ENCODE assay signal across 8 cellular contexts in the genomic region with DNA sequence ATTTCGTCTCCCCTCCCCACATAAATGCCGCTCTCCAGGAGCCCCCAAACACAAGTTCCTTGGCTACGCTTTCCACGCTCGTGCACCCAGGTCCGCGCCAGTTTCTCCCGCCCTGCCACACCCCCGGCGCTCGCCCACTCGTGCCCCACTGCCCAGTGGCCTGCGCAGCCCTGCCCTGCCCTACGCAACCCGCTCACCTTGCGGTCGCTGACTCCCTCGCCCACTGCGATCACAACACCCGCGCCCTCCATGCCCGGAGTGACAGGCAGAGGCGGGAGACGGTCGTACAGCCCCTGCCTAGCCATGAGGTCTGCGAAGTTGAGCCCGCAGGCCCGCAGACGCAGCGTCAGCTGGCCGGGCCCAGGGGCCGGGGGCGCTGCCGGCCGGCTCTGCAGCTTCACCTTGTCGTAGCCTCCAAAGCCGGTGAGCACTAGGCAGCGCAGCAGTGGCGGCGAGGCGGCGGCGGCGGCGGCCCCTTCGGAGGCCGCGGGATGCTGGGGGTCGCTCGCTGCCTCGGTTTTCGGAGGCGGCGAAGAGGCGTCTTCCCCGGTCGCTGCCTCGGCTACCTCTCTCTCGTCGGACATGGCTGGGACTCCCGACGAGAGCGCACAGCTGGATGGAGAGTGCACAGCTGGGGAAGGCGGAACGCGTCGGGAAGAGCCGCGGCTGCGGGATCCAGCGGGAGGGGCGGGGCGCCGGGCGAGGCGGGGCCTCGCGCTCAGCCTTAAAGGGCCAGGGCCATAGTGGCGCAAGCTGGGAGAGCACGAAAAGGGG. TPM values are rescaled to one million over a fixed set of nuclear protein-coding genes. Genes with fewer than 3 reads are reported as not detected.
DNase-seq lines count a peak whose midpoint lies in the region; ATAC-seq and TF ChIP-seq lines count a peak whose summit lies in the region.

A gene (minus strand): TSS at position 647 of the 774 bp plus-strand sequence. CDS start 63 bp downstream, at position 584.

- peak; percentile 91 for DNase-seq in AG20443 (ENCODE audit: low spot score)
- peak; percentile 85 for DNase-seq in NCI-H345 (lab: John Stamatoyannopoulos, UW)
- peak; percentile 75 for DNase-seq in cerebellar cortex (ENCODE audit: low spot score)
- peak; percentile 92 for DNase-seq in islet precursor cell
- peak; percentile 50 for DNase-seq in smooth muscle cell (lab: John Stamatoyannopoulos, UW; ENCODE audit: unreplicated experiment)

- peaks cover 29% of the 10 kb centered on the region for H3K79me2 ChIP-seq in smooth muscle cell (ENCODE audit: low read depth)

- peaks cover 8% of the 10 kb centered on the region for H3F3A ChIP-seq in smooth muscle cell (ENCODE audit: low read depth)

- H3K9ac ChIP-seq in smooth muscle cell (ENCODE audit: low read depth), result peak within 1 kb of the TSS; percentile 96

- peaks cover 6% of the 10 kb centered on the region for H3K4me1 ChIP-seq in smooth muscle cell (ENCODE audit: low read depth)

- no peaks in the 10 kb centered on the region for H3K36me3 ChIP-seq in smooth muscle cell (ENCODE audit: low read depth)

- ATAC-seq in GM21825 (IDR thresholded peaks at IDR 0.05; ENCODE audit: unreplicated experiment) (peak; percentile 44), HG03108 (IDR thresholded peaks at IDR 0.05; ENCODE audit: unreplicated experiment) (no peak)
- ATAC-seq in activated CD4-positive, CD25-positive, alpha-beta regulatory T cell treated with anti-CD3 and anti-CD28 coated beads, Interleukin-2, amount 50 U/mL, for 24 hours, result peak; percentile 55 to 68

- H3K4me3 ChIP-seq in smooth muscle cell, result peak within 1 kb of the TSS; percentile 99

- peak within 1 kb of the TSS; percentile 92 for H3K27ac ChIP-seq in smooth muscle cell (ENCODE audit: low read depth)

- H3K9me3 ChIP-seq in smooth muscle cell (replicated peaks; ENCODE audit: low read depth), result no peaks in the 10 kb centered on the region

- H2AFZ ChIP-seq in smooth muscle cell (ENCODE audit: low read depth), result peak within 1 kb of the TSS; percentile 45

- H4K20me1 ChIP-seq in smooth muscle cell (ENCODE audit: low read depth), result peaks cover 32% of the 10 kb centered on the region

- peak within 1 kb of the TSS; percentile 100 for H3K4me2 ChIP-seq in smooth muscle cell

- 2% methylated on average over 73 of the region's 80 CpGs for WGBS in smooth muscle cell (ENCODE audit: low lambda C conversion rate)

- H3K27me3 ChIP-seq in smooth muscle cell (ENCODE audit: low read depth), result no peaks in the 10 kb centered on the region

- no peak for TF ChIP-seq CTCF in smooth muscle cell (IDR thresholded peaks at IDR 0.05; ENCODE audit: borderline replicate concordance, insufficient read depth, poor library complexity, severe bottlenecking)

RNA-seq across cellular contexts. Expression of the gene that starts here (rescaled TPM):
- 146 and 174 TPM in 2 replicates for total RNA-seq in smooth muscle cell
- 218 and 229 TPM in 2 replicates for polyA plus RNA-seq in smooth muscle cell
